ENCODE assay signal across 8 cellular contexts in genomic region chr4:10101559-10102192, GRCh38. TPM values are rescaled to one million over a fixed set of nuclear protein-coding genes. Genes with fewer than 3 reads are reported as not detected.
A peak's percentile ranks its signal among the peaks of the same experiment; 100 is the strongest.
DNase-seq lines count a peak whose midpoint lies in the region; ATAC-seq and TF ChIP-seq lines count a peak whose summit lies in the region.

No MANE protein-coding gene starts in this region.

- no peak overlapping the region for H3K4me3 ChIP-seq in muscle layer of duodenum (ENCODE audit: low read depth in 1 of 2, low read length in 2 of 2)

- TF ChIP-seq CTCF in type B pancreatic cell (conservative IDR thresholded peaks at IDR 0.05), result no peak

- no peaks in the 10 kb centered on the region for H3K9me3 ChIP-seq in muscle layer of duodenum (ENCODE audit: control insufficient read depth in 1 of 2, low read length in 2 of 2)

- no peak for DNase-seq in activated naive CD4-positive, alpha-beta T cell treated with anti-CD3 and anti-CD28 coated beads for 36 hours
- no peak for DNase-seq in activated naive CD4-positive, alpha-beta T cell (lab: John Stamatoyannopoulos, UW)
- DNase-seq in cerebellar cortex (ENCODE audit: low spot score) (peak; percentile 51), type B pancreatic cell (ENCODE audit: extremely low spot score, unreplicated experiment) (no peak), islet precursor cell (no peak)
- DNase-seq in stimulated activated CD4-positive, alpha-beta T cell treated with anti-CD3 and anti-CD28 coated beads, Interleukin-15, amount 100 ng/mL, for 24 hours, result no peak

- peaks cover 72% of the 10 kb centered on the region for H3K36me3 Mint-ChIP-seq in activated naive CD4-positive, alpha-beta T cell treated with anti-CD3 and anti-CD28 coated beads for 36 hours (ENCODE audit: low read depth)
- H3K36me3 Mint-ChIP-seq in type B pancreatic cell, result peaks cover 31% of the 10 kb centered on the region

- peaks cover 99% of the 10 kb centered on the region for H3K4me1 Mint-ChIP-seq in activated naive CD4-positive, alpha-beta T cell treated with anti-CD3 and anti-CD28 coated beads for 36 hours (ENCODE audit: low read depth)
- H3K4me1 Mint-ChIP-seq in type B pancreatic cell (ENCODE audit: unreplicated experiment), result peaks cover 45% of the 10 kb centered on the region

- H3K27ac ChIP-seq in muscle layer of duodenum (ENCODE audit: low read length), result peak overlapping the region; percentile 60

- H3K27me3 ChIP-seq in muscle layer of duodenum (ENCODE audit: low read depth, low read length), result no peaks in the 10 kb centered on the region

- peak overlapping the region; percentile 47 for H3K27ac Mint-ChIP-seq in activated naive CD4-positive, alpha-beta T cell treated with anti-CD3 and anti-CD28 coated beads for 36 hours
- peak overlapping the region; percentile 79 for H3K27ac Mint-ChIP-seq in type B pancreatic cell

- CTCF ChIA-PET in activated naive CD4-positive, alpha-beta T cell treated with anti-CD3 and anti-CD28 coated beads for 36 hours (lab: Charles Lee), result interaction anchor here (0.6 kb wide), 1 partner anchor 8 kb away, joined by 3 read pairs; no protein-coding TSS in a partner anchor

- H3K27me3 Mint-ChIP-seq in activated naive CD4-positive, alpha-beta T cell treated with anti-CD3 and anti-CD28 coated beads for 36 hours (ENCODE audit: low read depth), result no peaks in the 10 kb centered on the region
- H3K27me3 Mint-ChIP-seq in type B pancreatic cell, result no peaks in the 10 kb centered on the region

- intact Hi-C loops in activated naive CD4-positive, alpha-beta T cell treated with anti-CD3 and anti-CD28 coated beads for 36 hours (cut with micrococcal nuclease), result loop anchor here (1.0 to 10.0 kb wide), 2 partner anchors 16 to 497 kb away; no protein-coding TSS in a partner anchor

- no peak overlapping the region for H3K4me3 Mint-ChIP-seq in activated naive CD4-positive, alpha-beta T cell treated with anti-CD3 and anti-CD28 coated beads for 36 hours
- no peak overlapping the region for H3K4me3 Mint-ChIP-seq in type B pancreatic cell

- peaks cover 42 to 46% of the 10 kb centered on the region in 2 donors for H3K36me3 ChIP-seq in muscle layer of duodenum (ENCODE audit: control insufficient read depth in 1 of 2, insufficient read depth in 2 of 2, low read length in 2 of 2)

- H3K9me3 Mint-ChIP-seq in activated naive CD4-positive, alpha-beta T cell treated with anti-CD3 and anti-CD28 coated beads for 36 hours, result no peaks in the 10 kb centered on the region
- no peaks in the 10 kb centered on the region for H3K9me3 Mint-ChIP-seq in type B pancreatic cell

- peaks cover 24 to 79% of the 10 kb centered on the region in 2 donors for H3K4me1 ChIP-seq in muscle layer of duodenum (ENCODE audit: control insufficient read depth in 1 of 2, insufficient read depth in 2 of 2, low read length in 2 of 2)

- no peak for ATAC-seq in HG02759 (IDR thresholded peaks at IDR 0.05; ENCODE audit: unreplicated experiment)

RNA-seq across cellular contexts. Expression of gene WDR1, which starts 14.9 kb away (rescaled TPM):
- total RNA-seq in activated naive CD4-positive, alpha-beta T cell treated with anti-CD3 and anti-CD28 coated beads for 36 hours, result 100 to 1,000 TPM; 271 to 295 TPM
- 227 and 313 TPM in 2 replicates for total RNA-seq in type B pancreatic cell (ENCODE audit: low replicate concordance)
